ENCODE assay signal across 18 cellular contexts in the genomic region with DNA sequence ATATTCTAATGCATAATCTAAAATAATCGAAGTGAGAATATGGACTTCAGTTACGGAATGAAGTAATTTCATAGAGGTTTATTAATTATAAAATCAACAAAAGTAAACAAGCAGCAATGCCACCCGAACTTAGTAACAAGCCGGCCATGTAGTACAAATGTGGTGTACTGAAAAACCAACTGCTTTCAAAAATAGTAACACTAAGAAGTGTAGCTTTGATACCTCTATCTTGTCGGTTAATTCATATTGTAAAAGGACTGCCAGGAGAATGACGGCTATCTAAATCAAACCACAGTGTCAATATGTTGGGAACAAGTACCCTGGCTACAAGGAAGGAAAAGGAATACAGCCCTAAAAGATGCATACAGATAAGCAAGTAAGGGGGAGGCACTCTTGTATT. TPM values are rescaled to one million over a fixed set of nuclear protein-coding genes. Genes with fewer than 3 reads are reported as not detected.
DNase-seq lines count a peak whose midpoint lies in the region; ATAC-seq and TF ChIP-seq lines count a peak whose summit lies in the region.
"Had no signal": no experiment of that assay in that cellular context is flagged by ENCODE, and none has a peak within 500 bp of the region (broad histone marks: within the 10 kb centered on the region; RNA-seq: fewer than 3 reads in every experiment).

No MANE protein-coding gene starts in this region.

- peak overlapping the region; percentile 34; the same call in 1 of the 3 replicates for H2BK15ac ChIP-seq in IMR-90 (ENCODE audit: low read depth, low read length)

- peak; percentile 69 for ATAC-seq in Right ventricle myocardium superior (ENCODE audit: poor library complexity)
- ATAC-seq in IMR-90 (ENCODE audit: low read depth) = no peak
- no peak for ATAC-seq in stimulated activated memory B cell treated with anti-CD40 and anti-IgM and Interleukin-4, amounts not matched to agents 10 μg/mL and 1 μg/mL and 100 μg/mL, for 72 hours
- no peak for ATAC-seq in esophagus mucosa
- ATAC-seq: HCT116, Panc1 had no signal

- H3K4me1 Mint-ChIP-seq in stimulated activated memory B cell treated with anti-CD40 and anti-IgM and Interleukin-4, amounts not matched to agents 10 μg/mL and 1 μg/mL and 100 μg/mL, for 72 hours = no peaks in the 10 kb centered on the region
- H3K4me1 Mint-ChIP-seq in nephron progenitor cell = no peaks in the 10 kb centered on the region
- no peaks in the 10 kb centered on the region for H3K4me1 Mint-ChIP-seq in endothelial cell (ENCODE audit: unreplicated experiment)

- H3K36me3 ChIP-seq in right atrium auricular region (peaks cover 49% of the 10 kb centered on the region), IMR-90 (ENCODE audit: control insufficient read depth, insufficient read depth, low read length) (peaks cover 10% of the 10 kb centered on the region), left ventricle myocardium inferior (peaks cover 84% of the 10 kb centered on the region)

- H3K9me3 ChIP-seq in right atrium auricular region (no peaks in the 10 kb centered on the region), IMR-90 (ENCODE audit: control insufficient read depth, insufficient read depth, low read length) (no peaks in the 10 kb centered on the region), left ventricle myocardium inferior (replicated peaks) (no peaks in the 10 kb centered on the region)
- H3K9me3 ChIP-seq: BLaER1 had no signal

- TF ChIP-seq POLR2A in IMR-90 (IDR thresholded peaks at IDR 0.05; ENCODE audit: low read depth, low read length) = no peak

- H3K4me2 ChIP-seq in IMR-90 (ENCODE audit: low read depth, low read length) = peak overlapping the region; percentile 83; the same call in 1 of the 2 replicates
- H3K4me2 ChIP-seq: BLaER1 had no signal

- H4K91ac ChIP-seq in IMR-90 (ENCODE audit: insufficient read depth, low read depth, low read length) = no peak overlapping the region; the same call in 1 of the 2 replicates

- no peak overlapping the region for H3K56ac ChIP-seq in IMR-90 (ENCODE audit: extremely low read depth, insufficient read depth, low read length)

- dilution Hi-C loops in IMR-90 (cut with HindIII; ENCODE audit: low sequenced_read_pairs, unreplicated experiment) = no loop called here

- intact Hi-C loops in Right ventricle myocardium superior (cut with DNase I) (no loop called here), IMR-90 (cut with micrococcal nuclease) (no loop called here), left ventricle myocardium inferior (cut with micrococcal nuclease) (no loop called here)

- H3K4me3 Mint-ChIP-seq in stimulated activated memory B cell treated with anti-CD40 and anti-IgM and Interleukin-4, amounts not matched to agents 10 μg/mL and 1 μg/mL and 100 μg/mL, for 72 hours = no peak overlapping the region
- H3K4me3 Mint-ChIP-seq in nephron progenitor cell (no peak overlapping the region), endothelial cell (ENCODE audit: unreplicated experiment) (no peak overlapping the region)
- H3K4me3 Mint-ChIP-seq: CD4-positive, alpha-beta memory T cell had no signal

- no peak overlapping the region for H3K14ac ChIP-seq in IMR-90 (replicated peaks; ENCODE audit: low read depth, low read length)

- in situ Hi-C loops in IMR-90 (cut with MboI; ENCODE audit: low sequenced_read_pairs) = no loop called here

- CTCF ChIA-PET in IMR-90 (lab: Yijun Ruan, JAX) = no interaction called here

- DNase-seq in Right ventricle myocardium superior = no peak
- DNase-seq in right atrium auricular region (ENCODE audit: low spot score) = no peak
- no peak for DNase-seq in IMR-90
- DNase-seq in left ventricle myocardium inferior = no peak
- no peak for DNase-seq in nephron progenitor cell
- no peak for DNase-seq in endothelial cell (ENCODE audit: low spot score)
- DNase-seq: CD4-positive, alpha-beta memory T cell; DMS153; GDM1; KBM-7; NCI-H1105 treated with DMSO at 0.1 percent for 48 hours; NCI-H1694; NCI-H2081 treated with DMSO at 0.1 percent for 48 hours had no signal

- H3K27ac Mint-ChIP-seq in stimulated activated memory B cell treated with anti-CD40 and anti-IgM and Interleukin-4, amounts not matched to agents 10 μg/mL and 1 μg/mL and 100 μg/mL, for 72 hours = peak overlapping the region; percentile 48
- H3K27ac Mint-ChIP-seq in nephron progenitor cell (no peak overlapping the region), endothelial cell (ENCODE audit: unreplicated experiment) (no peak overlapping the region)

- H3K36me3 Mint-ChIP-seq in stimulated activated memory B cell treated with anti-CD40 and anti-IgM and Interleukin-4, amounts not matched to agents 10 μg/mL and 1 μg/mL and 100 μg/mL, for 72 hours = peaks cover 60% of the 10 kb centered on the region
- H3K36me3 Mint-ChIP-seq in nephron progenitor cell (ENCODE audit: low read depth) (peaks cover 73% of the 10 kb centered on the region), endothelial cell (ENCODE audit: low read depth, unreplicated experiment) (peaks cover 7% of the 10 kb centered on the region)

- peaks cover 22% of the 10 kb centered on the region; the same call in 1 of the 2 replicates for H4K20me1 ChIP-seq in IMR-90 (ENCODE audit: insufficient read depth, low read length)

- no TSS peak for BruUV-seq in IMR-90 (replicated peaks; lab: Mats Ljungman, UMichigan)

- H2BK120ac ChIP-seq in IMR-90 (ENCODE audit: low read depth, low read length) = no peak overlapping the region

- peak overlapping the region; percentile 78 for H2BK5ac ChIP-seq in IMR-90 (ENCODE audit: low read depth, low read length, poor library complexity, severe bottlenecking)

- H3K9me3 Mint-ChIP-seq in stimulated activated memory B cell treated with anti-CD40 and anti-IgM and Interleukin-4, amounts not matched to agents 10 μg/mL and 1 μg/mL and 100 μg/mL, for 72 hours = no peaks in the 10 kb centered on the region
- H3K9me3 Mint-ChIP-seq in nephron progenitor cell = no peaks in the 10 kb centered on the region
- H3K9me3 Mint-ChIP-seq in endothelial cell (ENCODE audit: unreplicated experiment) = no peaks in the 10 kb centered on the region
- H3K9me3 Mint-ChIP-seq: CD4-positive, alpha-beta memory T cell had no signal

- H3K4me1 ChIP-seq in right atrium auricular region (peaks cover 0 to 8% of the 10 kb centered on the region in 2 donors), IMR-90 (ENCODE audit: control insufficient read depth, insufficient read depth, low read length) (peaks cover 11% of the 10 kb centered on the region), left ventricle myocardium inferior (peaks cover 21% of the 10 kb centered on the region)
- H3K4me1 ChIP-seq: BLaER1 had no signal

- H3K18ac ChIP-seq in IMR-90 (ENCODE audit: low read depth, low read length) = peak overlapping the region; percentile 73; the same call in 1 of the 2 replicates

- no peak overlapping the region for H4K8ac ChIP-seq in IMR-90 (ENCODE audit: low read depth in 2 of 2, low read length in 2 of 2)

- H3K23ac ChIP-seq in IMR-90 (ENCODE audit: low read depth, low read length) = no peak overlapping the region

- peaks cover 11 to 25% of the 10 kb centered on the region in 2 experiments for H3K79me1 ChIP-seq in IMR-90 (ENCODE audit: low read depth in 1 of 2, low read length in 2 of 2)

- no peak overlapping the region for H3K4ac ChIP-seq in IMR-90 (ENCODE audit: low read depth, low read length)

- H4K5ac ChIP-seq in IMR-90 (ENCODE audit: low read depth, low read length) = no peak overlapping the region

- WGBS in IMR-90 (ENCODE audit: extremely low coverage in 2 of 2, insufficient read length in 1 of 2), 2 experiments = no CpG with 5 or more reads among the region's 6 CpGs

- no peak overlapping the region for H2AK9ac ChIP-seq in IMR-90 (replicated peaks; ENCODE audit: low read depth, low read length, poor library complexity)

- no peak overlapping the region for H2AFZ ChIP-seq in IMR-90 (replicated peaks; ENCODE audit: low read length, poor library complexity)

- H3K9ac ChIP-seq in IMR-90 (ENCODE audit: low read depth, low read length) = no peak overlapping the region
- H3K9ac ChIP-seq: BLaER1 had no signal

- TF ChIP-seq CTCF in right atrium auricular region (IDR thresholded peaks at IDR 0.05) = no peak
- no peak for TF ChIP-seq CTCF in IMR-90 (conservative IDR thresholded peaks at IDR 0.05; ENCODE audit: low read depth, low read length)
- no peak for TF ChIP-seq CTCF in left ventricle myocardium inferior (IDR thresholded peaks at IDR 0.05; ENCODE audit: borderline replicate concordance)
- TF ChIP-seq CTCF in nephron progenitor cell (IDR thresholded peaks at IDR 0.05) = no peak
- no peak for TF ChIP-seq CTCF in endothelial cell (IDR thresholded peaks at IDR 0.05; ENCODE audit: unreplicated experiment)

- H3K27me3 ChIP-seq in right atrium auricular region (no peaks in the 10 kb centered on the region), IMR-90 (ENCODE audit: control insufficient read depth, insufficient read depth, low read length) (no peaks in the 10 kb centered on the region), left ventricle myocardium inferior (ENCODE audit: low read depth) (no peaks in the 10 kb centered on the region)
- H3K27me3 ChIP-seq: BLaER1 had no signal

- no peak overlapping the region for H2BK20ac ChIP-seq in IMR-90 (ENCODE audit: low read depth, low read length)

- H3K9me1 ChIP-seq in IMR-90 (ENCODE audit: insufficient read depth, low read length) = peaks cover 5% of the 10 kb centered on the region

- peak overlapping the region in 1 of 2 donors; percentile 38 for H3K27ac ChIP-seq in right atrium auricular region
- peak overlapping the region; percentile 39; the same call in 1 of the 2 replicates for H3K27ac ChIP-seq in IMR-90 (ENCODE audit: insufficient read depth, low read length)
- H3K27ac ChIP-seq in left ventricle myocardium inferior (replicated peaks) = peak overlapping the region; percentile 33
- H3K27ac ChIP-seq: BLaER1 had no signal

- no peaks in the 10 kb centered on the region for H3K27me3 Mint-ChIP-seq in stimulated activated memory B cell treated with anti-CD40 and anti-IgM and Interleukin-4, amounts not matched to agents 10 μg/mL and 1 μg/mL and 100 μg/mL, for 72 hours
- no peaks in the 10 kb centered on the region for H3K27me3 Mint-ChIP-seq in nephron progenitor cell (ENCODE audit: low read depth, poor library complexity)
- peaks cover 2% of the 10 kb centered on the region for H3K27me3 Mint-ChIP-seq in endothelial cell (ENCODE audit: unreplicated experiment)
- H3K27me3 Mint-ChIP-seq: CD4-positive, alpha-beta memory T cell had no signal

- no peak overlapping the region for H2AK5ac ChIP-seq in IMR-90 (ENCODE audit: low read depth, low read length)

- POLR2A ChIA-PET in IMR-90 (lab: Charles Lee; ENCODE audit: unreplicated experiment) = no interaction called here

- TF ChIP-seq RAD21 in IMR-90 (IDR thresholded peaks at IDR 0.05; ENCODE audit: low read length) = no peak

- H3K4me3 ChIP-seq in right atrium auricular region = no peak overlapping the region
- no peak overlapping the region for H3K4me3 ChIP-seq in IMR-90 (ENCODE audit: insufficient read depth, low read depth, low read length)
- H3K4me3 ChIP-seq in left ventricle myocardium inferior = no peak overlapping the region
- H3K4me3 ChIP-seq: BLaER1 had no signal

RNA-seq across cellular contexts. Expression of gene WDR33, which starts 48.5 kb away (rescaled TPM):
- total RNA-seq in Right ventricle myocardium superior (37.9 TPM), right atrium auricular region (10 to 100 TPM; 16.1 to 16.8 TPM), IMR-90 (2012; rRNA removed) (41.2 and 47.8 TPM in 2 replicates), left ventricle myocardium inferior (38.9 TPM), endothelial cell (ENCODE audit: unreplicated experiment) (52.1 TPM), esophagus mucosa (38.3 TPM)
- polyA plus RNA-seq in IMR-90 (2012; rRNA removed) = 14.9 and 19.6 TPM in 2 replicates
- polyA plus RNA-seq in IMR-90 (2012; cell fraction: cytosol; rRNA removed) = 2.9 and 4.0 TPM in 2 replicates
- 8.6 and 18.7 TPM in 2 replicates for polyA plus RNA-seq in IMR-90 (2012; cell fraction: nucleus; rRNA removed; ENCODE audit: low replicate concordance)
